Comparison of ENCODE assay signal across 12 cellular contexts in the genomic region with DNA sequence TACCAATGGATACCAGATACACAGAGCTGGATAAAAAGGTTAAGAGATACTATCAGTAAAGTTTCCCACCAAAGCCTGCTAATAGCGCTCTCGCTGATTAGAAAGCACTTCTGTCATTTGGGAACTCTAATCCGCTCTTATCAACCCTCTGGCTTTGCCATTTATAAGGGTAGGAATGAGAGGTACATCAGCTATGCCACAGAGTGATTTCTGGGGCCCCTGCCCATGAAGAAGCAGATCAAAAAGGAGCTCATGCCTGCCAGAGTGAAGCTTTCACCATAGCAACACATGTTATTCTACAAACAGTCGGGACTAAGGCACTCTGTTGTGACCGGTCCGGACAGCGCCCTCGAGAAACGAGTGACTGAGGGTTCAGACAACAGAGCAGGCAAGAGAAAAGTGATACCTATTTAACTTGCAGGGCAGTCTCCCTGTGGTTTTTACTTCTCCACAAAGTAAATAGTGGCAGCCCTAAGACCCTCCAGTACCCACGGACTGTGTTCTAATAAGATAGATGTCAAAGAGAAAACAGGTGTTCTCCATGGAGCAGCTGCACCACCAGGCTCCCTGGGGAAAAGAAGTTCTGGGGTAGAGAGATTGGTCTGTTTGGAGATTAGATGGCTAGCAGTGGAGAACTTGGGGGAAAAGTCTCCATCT. TPM values are rescaled to one million over a fixed set of nuclear protein-coding genes. Genes with fewer than 3 reads are reported as not detected.
DNase-seq lines count a peak whose midpoint lies in the region; ATAC-seq, FAIRE-seq and TF ChIP-seq lines count a peak whose summit lies in the region.
"Had no signal": no experiment of that assay in that cellular context is flagged by ENCODE, and none has a peak within 500 bp of the region (broad histone marks: within the 10 kb centered on the region; RNA-seq: fewer than 3 reads in every experiment).

No MANE protein-coding gene starts in this region.

- no peaks in the 10 kb centered on the region for H3K9me3 Mint-ChIP-seq in astrocyte (ENCODE audit: unreplicated experiment)
- H3K9me3 Mint-ChIP-seq: IgD-negative memory B cell; T-helper 1 cell treated with Interleukin-12 subunit alpha and Interleukin-12 subunit beta and Interleukin-4 antibody, amounts not matched to agents 30 μg/mL and 1 μg/mL, for 36 hours had no signal

- H3K27me3 Mint-ChIP-seq in astrocyte (ENCODE audit: low read depth, unreplicated experiment), result no peaks in the 10 kb centered on the region
- H3K27me3 Mint-ChIP-seq: IgD-negative memory B cell had no signal

- no peak for ATAC-seq in right cardiac atrium
- ATAC-seq: left lobe of liver had no signal

- H3K36me3 Mint-ChIP-seq in astrocyte (ENCODE audit: low read depth, unreplicated experiment), result peaks cover 11% of the 10 kb centered on the region
- H3K36me3 Mint-ChIP-seq: IgD-negative memory B cell had no signal

- H3K4me1 ChIP-seq in astrocyte (ENCODE audit: insufficient read depth, low read length) (peaks cover 80% of the 10 kb centered on the region), right cardiac atrium (ENCODE audit: control insufficient read depth, insufficient read depth, low read length) (peaks cover 37% of the 10 kb centered on the region), thyroid gland (peaks cover 77 to 99% of the 10 kb centered on the region in 2 donors)

- FAIRE-seq in astrocyte (lab: Jason Lieb, UNC), result no peak

- H3K4me2 ChIP-seq in astrocyte (ENCODE audit: low read length), result peak overlapping the region; percentile 63

- peaks cover 88% of the 10 kb centered on the region for H4K20me1 ChIP-seq in astrocyte (ENCODE audit: insufficient read depth, low read length)

- H3K36me3 ChIP-seq in astrocyte (ENCODE audit: insufficient read depth, low read length) (peaks cover 6% of the 10 kb centered on the region), thyroid gland (no peaks in the 10 kb centered on the region)

- H2AFZ ChIP-seq in astrocyte (ENCODE audit: low read depth, low read length), result no peak overlapping the region

- H3K9ac ChIP-seq in astrocyte (ENCODE audit: low read length), result peak overlapping the region; percentile 57

- peaks cover 76% of the 10 kb centered on the region for H3K4me1 Mint-ChIP-seq in astrocyte (ENCODE audit: low read depth, unreplicated experiment)

- no peak overlapping the region for H3K27ac Mint-ChIP-seq in astrocyte (ENCODE audit: unreplicated experiment)
- H3K27ac Mint-ChIP-seq: IgD-negative memory B cell; T-helper 1 cell treated with Interleukin-12 subunit alpha and Interleukin-12 subunit beta and Interleukin-4 antibody, amounts not matched to agents 30 μg/mL and 1 μg/mL, for 36 hours had no signal

- peaks cover 99% of the 10 kb centered on the region for H3K79me2 ChIP-seq in astrocyte (ENCODE audit: insufficient read depth, low read length)

- H3K27ac ChIP-seq in astrocyte (ENCODE audit: low read depth, low read length) (peak overlapping the region; percentile 45), right cardiac atrium (ENCODE audit: low read length) (peak overlapping the region; percentile 43), thyroid gland (peak overlapping the region; percentile 71 to 83 (median 73))

- H3K9me3 ChIP-seq in astrocyte (ENCODE audit: insufficient read depth, low read depth, low read length) (no peaks in the 10 kb centered on the region), right cardiac atrium (ENCODE audit: control insufficient read depth, low read length) (no peaks in the 10 kb centered on the region), thyroid gland (no peaks in the 10 kb centered on the region)

- H3K27me3 ChIP-seq in astrocyte (ENCODE audit: insufficient read depth, low read length) (no peaks in the 10 kb centered on the region), right cardiac atrium (ENCODE audit: control insufficient read depth, insufficient read depth) (no peaks in the 10 kb centered on the region), thyroid gland (no peaks in the 10 kb centered on the region)

- intact Hi-C loops in right cardiac atrium (cut with DNase I) (loop anchor here in 3 of 4 donors (5.0 to 10.0 kb wide), 4 partner anchors 59 to 149 kb away; partner anchors contain the start of gene EFHC1 (in 2 of the 3)), thyroid gland (cut with DNase I) (loop anchor here (5.0 kb wide), 1 partner anchor 69 kb away; no protein-coding TSS in a partner anchor)

- TF ChIP-seq POLR2A in thyroid gland (IDR thresholded peaks at IDR 0.05), result no peak

- no peak overlapping the region for H3K4me3 Mint-ChIP-seq in astrocyte (ENCODE audit: unreplicated experiment)
- H3K4me3 Mint-ChIP-seq: T-helper 1 cell treated with Interleukin-12 subunit alpha and Interleukin-12 subunit beta and Interleukin-4 antibody, amounts not matched to agents 30 μg/mL and 1 μg/mL, for 36 hours had no signal

- DNase-seq in LHCN-M2 (ENCODE audit: low read depth) (peak; percentile 92), astrocyte (ENCODE audit: low read depth) (no peak), right cardiac atrium (peak in 1 of 3 donors; percentile 65), thyroid gland (peak; percentile 78 to 84), NCI-H2196 treated with DMSO at 0.1 percent for 48 hours (lab: John Stamatoyannopoulos, UW; ENCODE audit: unreplicated experiment) (no peak)
- no peak for DNase-seq in stimulated activated CD4-positive, alpha-beta T cell treated with anti-CD3 and anti-CD28 coated beads, Interleukin-4, amount 100 ng/mL, for 24 hours
- DNase-seq in activated CD4-positive, alpha-beta T cell treated with anti-CD3 and anti-CD28 coated beads, Interleukin-2, amount 50 U/mL, for 4 hours, result no peak
- DNase-seq: NCI-H510A had no signal

- H3K4me3 ChIP-seq in astrocyte (ENCODE audit: insufficient read depth, low read depth, low read length), result no peak overlapping the region
- no peak overlapping the region for H3K4me3 ChIP-seq in right cardiac atrium (ENCODE audit: low read length)
- H3K4me3 ChIP-seq in thyroid gland (replicated peaks in 1 of 3), result no peak overlapping the region
- H3K4me3 ChIP-seq: skin epidermis had no signal

- 41% methylated on average over 10 of the region's 10 CpGs for WGBS in right cardiac atrium
- 35 to 41% methylated on average over 10 of the region's 10 CpGs for WGBS in thyroid gland, 2 donors

- TF ChIP-seq CTCF in astrocyte (IDR thresholded peaks at IDR 0.05; ENCODE audit: insufficient read depth, low read depth, low read length), result no peak
- no peak for TF ChIP-seq CTCF in thyroid gland (IDR thresholded peaks at IDR 0.05)

RNA-seq across cellular contexts. Expression of gene TRAM2, which starts 5.6 kb away (rescaled TPM):
- total RNA-seq in LHCN-M2 (2014; rRNA removed), result 108 and 124 TPM in 2 replicates
- 95.4 TPM for polyA plus RNA-seq in LHCN-M2 (2012)
- 88.7 and 93.4 TPM in 2 replicates for total RNA-seq in astrocyte
- total RNA-seq in right cardiac atrium, result 10 to 100 TPM; 14.5 to 18.2 (median 15.2) TPM
- 7.1 TPM for polyA plus RNA-seq in right cardiac atrium
- total RNA-seq in thyroid gland, result 10 to 100 TPM; 16.5 to 21.8 (median 19.7) TPM

Comparison
In these comparisons a context has a peak if more than half of its experiments do, and no peak if none do; other contexts are left out.
1. DNase-seq: peak in LHCN-M2 (single experiment) and thyroid gland (2 of 2); none in astrocyte (single experiment), stimulated activated CD4-positive, alpha-beta T cell treated with anti-CD3 and anti-CD28 coated beads, Interleukin-4, amount 100 ng/mL, for 24 hours (single experiment), NCI-H2196 treated with DMSO at 0.1 percent for 48 hours (single experiment) and activated CD4-positive, alpha-beta T cell treated with anti-CD3 and anti-CD28 coated beads, Interleukin-2, amount 50 U/mL, for 4 hours (0 of 2).
2. Peak in every context shown above with its lines, with median percentiles within 50 percentile points of each other: H3K27ac ChIP-seq.